22 cellular contexts compared by ENCODE assay signal in genomic region chr16:1788708-1789100, GRCh38. TPM values are rescaled to one million over a fixed set of nuclear protein-coding genes. Genes with fewer than 3 reads are reported as not detected.
DNase-seq lines count a peak whose midpoint lies in the region; TF ChIP-seq lines count a peak whose summit lies in the region.
"Had no signal": no experiment of that assay in that cellular context is flagged by ENCODE, and none has a peak within 500 bp of the region (broad histone marks: within the 10 kb centered on the region; RNA-seq: fewer than 3 reads in every experiment).

No MANE protein-coding gene starts in this region.

- H3K9me3 ChIP-seq in breast epithelium, result no peaks in the 10 kb centered on the region
- no peaks in the 10 kb centered on the region for H3K9me3 ChIP-seq in adrenal gland (replicated peaks in 1 of 3)
- peaks cover 1% of the 10 kb centered on the region for H3K9me3 ChIP-seq in thymus (ENCODE audit: control insufficient read depth)
- H3K9me3 ChIP-seq: tibial artery had no signal

- 58 to 73% (median 67%) methylated on average over 12 to 19 of the region's 19 CpGs for WGBS in adrenal gland, 4 donors
- 85% methylated on average over 19 of the region's 19 CpGs for WGBS in thymus

- intact Hi-C loops in breast epithelium (cut with DNase I; ENCODE audit: low total_unique reads), result no loop called here
- intact Hi-C loops in MCF 10A (cut with micrococcal nuclease), result no loop called here
- intact Hi-C loops in adrenal gland (cut with DNase I), result no loop called here

- H3K27ac ChIP-seq in breast epithelium (peak overlapping the region; percentile 22 to 63), adrenal gland (no peak overlapping the region), thymus (ENCODE audit: low read depth) (peak overlapping the region; percentile 58)
- H3K27ac ChIP-seq: brain microvascular endothelial cell, dorsolateral prefrontal cortex, tibial artery had no signal

- POLR2A ChIA-PET in MCF 10A (lab: Yijun Ruan, JAX), result interaction anchor here (0.7 kb wide), 1 partner anchor 171 kb away, joined by 4 read pairs; the partner anchor contains the start of gene NDUFB10

- no TSS peak for BruUV-seq in MCF 10A (replicated peaks; lab: Mats Ljungman, UMichigan)

- DNase-seq in breast epithelium (ENCODE audit: low spot score in 2 of 2), result peak in 1 of 2 donors; percentile 83
- DNase-seq in MCF 10A (ENCODE audit: unreplicated experiment), result no peak
- peak in 4 of 7 donors; percentile 19 to 22 (median 20) for DNase-seq in adrenal gland
- peak; percentile 49 for DNase-seq in islet precursor cell
- DNase-seq in NCI-H146 (lab: John Stamatoyannopoulos, UW), result no peak
- DNase-seq in GOT3 (lab: John Stamatoyannopoulos, UW), result no peak
- no peak for DNase-seq in DMS153 (lab: John Stamatoyannopoulos, UW)
- DNase-seq: activated T-cell treated with anti-CD3 and anti-CD28 coated beads, Interleukin-2, amount 50 U/mL, for 4 hours; brain microvascular endothelial cell; MM.1S; NCI-H1930; NCI-H446; NK-92 treated with Interleukin-12 subunit alpha and Interleukin-12 subunit beta, amount 100 ng/mL, for 24 hours; RPMI8226; stimulated activated naive B cell treated with anti-CD40 and anti-IgM and Interleukin-4, amounts not matched to agents 10 μg/mL and 1 μg/mL and 100 μg/mL, for 72 hours; SW 1271 had no signal

- H3K27ac Mint-ChIP-seq in MCF 10A (ENCODE audit: low read depth, unreplicated experiment), result no peak overlapping the region
- H3K27ac Mint-ChIP-seq: GM23338; memory B cell; stimulated activated naive B cell treated with anti-CD40 and anti-IgM and Interleukin-4, amounts not matched to agents 10 μg/mL and 1 μg/mL and 100 μg/mL, for 72 hours had no signal

- H3K4me3 ChIP-seq in breast epithelium (no peak overlapping the region), adrenal gland (no peak overlapping the region), thymus (ENCODE audit: low read length) (no peak overlapping the region)
- H3K4me3 ChIP-seq: dorsolateral prefrontal cortex, GM23338, tibial artery had no signal

- no peaks in the 10 kb centered on the region for H3K9me3 Mint-ChIP-seq in MCF 10A (ENCODE audit: unreplicated experiment)
- H3K9me3 Mint-ChIP-seq: activated naive CD4-positive, alpha-beta T cell treated with anti-CD3 and anti-CD28 coated beads, Interleukin-2, amount 50 U/mL, for 24 hours; activated T-cell treated with anti-CD3 and anti-CD28 coated beads, Interleukin-2, amount 50 U/mL, for 4 hours; memory B cell; stimulated activated naive B cell treated with anti-CD40 and anti-IgM and Interleukin-4, amounts not matched to agents 10 μg/mL and 1 μg/mL and 100 μg/mL, for 72 hours had no signal

- H3K36me3 Mint-ChIP-seq in MCF 10A (ENCODE audit: insufficient read depth, unreplicated experiment), result peaks cover 7% of the 10 kb centered on the region

- H3K27me3 Mint-ChIP-seq in MCF 10A (ENCODE audit: insufficient read depth, unreplicated experiment), result no peaks in the 10 kb centered on the region
- H3K27me3 Mint-ChIP-seq: activated naive CD4-positive, alpha-beta T cell treated with anti-CD3 and anti-CD28 coated beads, Interleukin-2, amount 50 U/mL, for 24 hours; memory B cell; stimulated activated naive B cell treated with anti-CD40 and anti-IgM and Interleukin-4, amounts not matched to agents 10 μg/mL and 1 μg/mL and 100 μg/mL, for 72 hours had no signal

- CTCF ChIA-PET in MCF 10A (lab: Yijun Ruan, JAX), result no interaction called here

- TF ChIP-seq CTCF in breast epithelium (IDR thresholded peaks at IDR 0.05) (no peak), MCF 10A (IDR thresholded peaks at IDR 0.05; ENCODE audit: unreplicated experiment) (no peak), adrenal gland (IDR thresholded peaks at IDR 0.05) (no peak)

- no peak for TF ChIP-seq POLR2A in breast epithelium (IDR thresholded peaks at IDR 0.05)
- TF ChIP-seq POLR2A in adrenal gland (IDR thresholded peaks at IDR 0.05), result no peak

- no peak overlapping the region for H3K4me3 Mint-ChIP-seq in MCF 10A (ENCODE audit: unreplicated experiment)
- H3K4me3 Mint-ChIP-seq: activated naive CD4-positive, alpha-beta T cell treated with anti-CD3 and anti-CD28 coated beads, Interleukin-2, amount 50 U/mL, for 24 hours; activated T-cell treated with anti-CD3 and anti-CD28 coated beads, Interleukin-2, amount 50 U/mL, for 4 hours; GM23338; memory B cell; stimulated activated naive B cell treated with anti-CD40 and anti-IgM and Interleukin-4, amounts not matched to agents 10 μg/mL and 1 μg/mL and 100 μg/mL, for 72 hours had no signal

- H3K36me3 ChIP-seq in breast epithelium (no peaks in the 10 kb centered on the region), adrenal gland (replicated peaks in 1 of 2) (peaks cover 0 to 32% of the 10 kb centered on the region in 2 donors), thymus (ENCODE audit: control insufficient read depth, insufficient read depth) (peaks cover 74% of the 10 kb centered on the region)

- H3K27me3 ChIP-seq in breast epithelium (no peaks in the 10 kb centered on the region), adrenal gland (no peaks in the 10 kb centered on the region), thymus (ENCODE audit: control insufficient read depth, insufficient read depth) (no peaks in the 10 kb centered on the region)
- H3K27me3 ChIP-seq: brain microvascular endothelial cell, dorsolateral prefrontal cortex, tibial artery had no signal

- H3K4me1 Mint-ChIP-seq in MCF 10A (ENCODE audit: insufficient read depth, unreplicated experiment), result peaks cover 5% of the 10 kb centered on the region
- H3K4me1 Mint-ChIP-seq: GM23338 had no signal

- H3K4me1 ChIP-seq in breast epithelium, result peaks cover 0 to 6% of the 10 kb centered on the region in 2 donors
- no peaks in the 10 kb centered on the region for H3K4me1 ChIP-seq in adrenal gland (replicated peaks in 1 of 2)
- H3K4me1 ChIP-seq in thymus (ENCODE audit: control insufficient read depth, insufficient read depth, low read length), result peaks cover 6% of the 10 kb centered on the region

RNA-seq across cellular contexts. Expression of gene IGFALS, which starts 4.8 kb away (rescaled TPM):
- total RNA-seq in breast epithelium (under 1 TPM; 0.32 to 0.44 (median 0.33) TPM), MCF 10A (2022) (not detected in 2 replicates), adrenal gland (1 to 10 TPM in 1 of 8 donors, under 1 TPM in 6, not detected in 1; 0.11 to 3.9 (median 0.19) TPM)
- polyA plus RNA-seq in adrenal gland (under 1 TPM in 2 of 3 donors, not detected in 1; 0.67 to 0.97 TPM), thymus (1.9 TPM)
- total RNA-seq: GM23338 had no signal

RNA-seq across cellular contexts. Expression of gene NUBP2, which starts 5.9 kb away (rescaled TPM):
- total RNA-seq in breast epithelium, result 10 to 100 TPM; 61.6 to 82.6 (median 80.3) TPM
- 71.3 and 73.9 TPM in 2 replicates for total RNA-seq in MCF 10A (2022)
- 100 to 1,000 TPM in 4 of 8 donors, 10 to 100 TPM in 4; 51.3 to 252 (median 90.7) TPM for total RNA-seq in adrenal gland
- 10 to 100 TPM in 2 of 3 donors, 1 to 10 TPM in 1; 3.0 to 84.8 (median 78.6) TPM for polyA plus RNA-seq in adrenal gland
- 80.6 TPM for polyA plus RNA-seq in thymus

RNA-seq across cellular contexts. Expression of gene SPSB3, which starts 6.3 kb away (rescaled TPM):
- total RNA-seq in breast epithelium, result 100 to 1,000 TPM in 1 of 3 donors, 10 to 100 TPM in 2; 84.9 to 107 (median 88.5) TPM
- 21.6 and 22.2 TPM in 2 replicates for total RNA-seq in MCF 10A (2022)
- total RNA-seq in adrenal gland, result 100 to 1,000 TPM in 5 of 8 donors, 10 to 100 TPM in 3; 47.7 to 158 (median 107) TPM
- polyA plus RNA-seq in adrenal gland, result 100 to 1,000 TPM in 2 of 3 donors, 1 to 10 TPM in 1; 8.3 to 297 (median 238) TPM
- polyA plus RNA-seq in thymus, result 282 TPM

RNA-seq across cellular contexts. Expression of gene MRPS34, which starts 15.8 kb away (rescaled TPM):
- total RNA-seq in breast epithelium (10 to 100 TPM; 85.9 to 95.4 (median 87.8) TPM), MCF 10A (2022) (82.2 and 102 TPM in 2 replicates), adrenal gland (100 to 1,000 TPM; 138 to 226 (median 154) TPM)
- polyA plus RNA-seq in adrenal gland (100 to 1,000 TPM in 1 of 3 donors, 10 to 100 TPM in 2; 84.3 to 113 (median 95.6) TPM), thymus (101 TPM)

RNA-seq across cellular contexts. Expression of gene EME2, which starts 16.1 kb away (rescaled TPM):
- 10 to 100 TPM in 2 of 3 donors, 1 to 10 TPM in 1; 4.6 to 17.4 (median 14.0) TPM for total RNA-seq in breast epithelium
- 20.6 TPM in 2 replicates for total RNA-seq in MCF 10A (2022)
- total RNA-seq in adrenal gland, result 10 to 100 TPM in 5 of 8 donors, 1 to 10 TPM in 3; 5.7 to 30.6 (median 19.2) TPM
- 10 to 100 TPM in 2 of 3 donors, 1 to 10 TPM in 1; 1.8 to 90.7 (median 38.0) TPM for polyA plus RNA-seq in adrenal gland
- 13.1 TPM for polyA plus RNA-seq in thymus

Comparison
In these comparisons a context has a peak if more than half of its experiments do, and no peak if none do; other contexts are left out.
1. DNase-seq: peak in adrenal gland (4 of 7) and islet precursor cell (single experiment); none in MCF 10A (single experiment), NCI-H146 (single experiment), GOT3 (single experiment) and DMS153 (single experiment).
2. H3K27ac ChIP-seq: peak in breast epithelium (2 of 2) and thymus (single experiment); none in adrenal gland (0 of 5).